In genomic region chr17:4368341-4368740, GRCh38 we compare ENCODE assay signal across 20 cellular contexts. TPM values are rescaled to one million over a fixed set of nuclear protein-coding genes. Genes with fewer than 3 reads are reported as not detected.
A peak's percentile ranks its signal among the peaks of the same experiment; 100 is the strongest.
DNase-seq lines count a peak whose midpoint lies in the region; ATAC-seq, FAIRE-seq and TF ChIP-seq lines count a peak whose summit lies in the region.
"Had no signal": no experiment of that assay in that cellular context is flagged by ENCODE, and none has a peak within 500 bp of the region (broad histone marks: within the 10 kb centered on the region; RNA-seq: fewer than 3 reads in every experiment).

No MANE protein-coding gene starts in this region.

- H3K4me3 ChIP-seq in H1 (ENCODE audit: extremely low read depth in 1 of 4, insufficient read depth in 2 of 4, low read depth in 3 of 4, low read length in 4 of 4) = no peak overlapping the region
- H3K4me3 ChIP-seq in trophoblast cell (ENCODE audit: low read depth, low read length) = no peak overlapping the region
- H3K4me3 ChIP-seq: K562 had no signal

- FAIRE-seq in GM12892 (lab: Jason Lieb, UNC) (peak; percentile 74), H1 (lab: Jason Lieb, UNC) (no peak)
- FAIRE-seq: K562, RCC 7860 had no signal

- CTCF ChIA-PET in H1 (lab: Charles Lee; ENCODE audit: partially characterized antibody) = interaction anchor here (0.7 to 1.9 kb wide), 5 partner anchors 28 to 64 kb away, joined by 3 to 6 read pairs (median 3); no protein-coding TSS in a partner anchor

- peaks cover 0 to 5% (median 2%) of the 10 kb centered on the region in 4 experiments; a peak in 2 of 7 replicates for H3K4me1 ChIP-seq in H1 (replicated peaks in 1 of 4; ENCODE audit: control insufficient read depth in 3 of 4, insufficient read depth in 4 of 4, low read length in 3 of 4)
- peaks cover 4% of the 10 kb centered on the region in 2 experiments for H3K4me1 ChIP-seq in trophoblast cell (ENCODE audit: control insufficient read depth in 1 of 2, insufficient read depth in 2 of 2, low read length in 2 of 2)

- H4K20me1 ChIP-seq in H1 (replicated peaks in 1 of 2; ENCODE audit: control insufficient read depth in 1 of 2, insufficient read depth in 2 of 2, low read length in 2 of 2) = peaks cover under 1 to 1% of the 10 kb centered on the region in 2 experiments

- H3K4me2 ChIP-seq in H1 (ENCODE audit: insufficient read depth in 1 of 2, low read depth in 2 of 2, low read length in 2 of 2) (no peak overlapping the region), trophoblast cell (ENCODE audit: low read length) (no peak overlapping the region)

- H3K79me1 ChIP-seq in H1 (ENCODE audit: low read depth, low read length) (no peaks in the 10 kb centered on the region), trophoblast cell (ENCODE audit: low read length) (peaks cover 16% of the 10 kb centered on the region)

- H4K5ac ChIP-seq in H1 (ENCODE audit: insufficient read length, low read depth, low read length) = no peak overlapping the region

- peaks cover 0 to under 1% (median 0%) of the 10 kb centered on the region in 4 experiments; a peak in 1 of 8 replicates for H3K36me3 ChIP-seq in H1 (ENCODE audit: control insufficient read depth in 2 of 4, insufficient read depth in 4 of 4, low read length in 3 of 4)
- no peaks in the 10 kb centered on the region for H3K36me3 ChIP-seq in trophoblast cell (ENCODE audit: control insufficient read depth in 1 of 2, insufficient read depth in 2 of 2, low read length in 2 of 2)

- TF ChIP-seq CTCF in H1 (IDR thresholded peaks at IDR 0.05; ENCODE audit: control extremely low read depth in 1 of 3, insufficient read depth in 1 of 3, low read depth in 1 of 3, low read length in 3 of 3) = no peak

- H2BK120ac ChIP-seq in H1 (replicated peaks; ENCODE audit: low read depth, low read length) (no peak overlapping the region), trophoblast cell (ENCODE audit: insufficient read depth, low read length, poor library complexity) (no peak overlapping the region)

- H3K14ac ChIP-seq in H1 (ENCODE audit: insufficient read length) = no peak overlapping the region
- peak overlapping the region; percentile 19 for H3K14ac ChIP-seq in trophoblast cell (ENCODE audit: low read length)

- DNase-seq in GM12892 (ENCODE audit: insufficient read length) (no peak), NAMALWA (ENCODE audit: low spot score) (peak; percentile 28), H1 (ENCODE audit: low read depth in 1 of 2, low spot score in 2 of 2) (no peak), trophoblast cell (no peak), DMS153 (lab: John Stamatoyannopoulos, UW) (no peak), NCI-H1436 (lab: John Stamatoyannopoulos, UW) (no peak)
- DNase-seq: AML-193; Calu3; CD4-positive, CD25-positive, alpha-beta regulatory T cell; DMS79 treated with DMSO at 0.1 percent for 48 hours; GF-D8; NCI-H1105; NCI-H187; NCI-H446; NCI-H748 treated with DMSO at 0.1 percent for 48 hours; SIG-M5; SW 1271 had no signal

- 90% methylated on average over 5 of the region's 5 CpGs; no CpG with 5 or more reads in 1 of the 2 experiments for WGBS in H1 (ENCODE audit: extremely low coverage in 1 of 2, insufficient coverage in 1 of 2, insufficient read length in 1 of 2, insufficient replicate concordance in 2 of 2, low coverage in 1 of 2, low lambda C conversion rate in 2 of 2, missing lambda C conversion rate in 1 of 2), 2 experiments
- WGBS in trophoblast cell (ENCODE audit: extremely low coverage, insufficient coverage, insufficient read length) = no CpG with 5 or more reads among the region's 5 CpGs

- no peak overlapping the region; the same call in 1 of the 2 replicates for H3K18ac ChIP-seq in H1 (ENCODE audit: extremely low read depth, low read length)
- H3K18ac ChIP-seq in trophoblast cell (ENCODE audit: low read length) = no peak overlapping the region

- H2BK5ac ChIP-seq in H1 (ENCODE audit: low read depth, low read length) (no peak overlapping the region), trophoblast cell (ENCODE audit: low read depth, low read length, poor library complexity) (no peak overlapping the region)

- TF ChIP-seq EP300 in H1 (IDR thresholded peaks at IDR 0.05; ENCODE audit: borderline replicate concordance in 1 of 2, low read depth in 2 of 2, low read length in 2 of 2) = no peak

- H3K79me2 ChIP-seq in H1 (ENCODE audit: control insufficient read depth in 1 of 2, insufficient read depth in 2 of 2, low read length in 2 of 2) (peaks cover 14 to 30% of the 10 kb centered on the region in 2 experiments), trophoblast cell (ENCODE audit: control insufficient read depth, insufficient read depth, low read length, poor library complexity) (peaks cover 19% of the 10 kb centered on the region)

- no peak for ATAC-seq in GM19395 (IDR thresholded peaks at IDR 0.05; ENCODE audit: unreplicated experiment)
- ATAC-seq: K562 had no signal

- POLR2A ChIA-PET in H1 (lab: Charles Lee; ENCODE audit: partially characterized antibody) = interaction anchor here (0.6 to 3.7 kb wide), 2 partner anchors 10 to 49 kb away, joined by 3 to 19 read pairs; no protein-coding TSS in a partner anchor

- H3K23ac ChIP-seq in H1 (ENCODE audit: insufficient read length) (no peak overlapping the region), trophoblast cell (ENCODE audit: low read length) (no peak overlapping the region)

- H3K9me3 ChIP-seq in H1 (ENCODE audit: insufficient read depth in 2 of 2, low read depth in 1 of 2, low read length in 1 of 2) = no peaks in the 10 kb centered on the region
- H3K9me3 ChIP-seq in trophoblast cell (ENCODE audit: insufficient read depth, low read depth, low read length) = no peaks in the 10 kb centered on the region

- H3K27me3 ChIP-seq in H1 (replicated peaks in 1 of 4; ENCODE audit: control insufficient read depth in 3 of 4, extremely low read depth in 1 of 4, insufficient read depth in 3 of 4, low read length in 3 of 4) = no peaks in the 10 kb centered on the region
- no peaks in the 10 kb centered on the region for H3K27me3 ChIP-seq in trophoblast cell (ENCODE audit: insufficient read depth, low read length)

- H3K27ac ChIP-seq in H1 (ENCODE audit: low read depth, low read length) (no peak overlapping the region), trophoblast cell (ENCODE audit: low read depth, low read length) (no peak overlapping the region)

- H2BK12ac ChIP-seq in H1 (ENCODE audit: low read depth, low read length) (peak overlapping the region; percentile 68; the same call in 1 of the 2 replicates), trophoblast cell (ENCODE audit: low read length) (no peak overlapping the region)

- H2BK15ac ChIP-seq in H1 (ENCODE audit: low read length) = no peak overlapping the region

- H3K9ac ChIP-seq in H1 (replicated peaks in 1 of 4; ENCODE audit: extremely low read depth in 1 of 4, low read depth in 3 of 4, low read length in 3 of 4) (no peak overlapping the region), trophoblast cell (ENCODE audit: low read length) (no peak overlapping the region)

- H2AK5ac ChIP-seq in H1 (ENCODE audit: low read depth, low read length) (0 out of 2 replicates have a peak overlapping the region, but pooled peaks have one; percentile 53), trophoblast cell (ENCODE audit: low read length) (no peak overlapping the region)

- H2AFZ ChIP-seq in H1 (ENCODE audit: low read length) (peak overlapping the region; percentile 57), trophoblast cell (ENCODE audit: insufficient read depth, low read length, poor library complexity) (no peak overlapping the region)

- H4K8ac ChIP-seq in H1 (ENCODE audit: extremely low read depth, insufficient read depth, low read length) (no peak overlapping the region), trophoblast cell (ENCODE audit: low read depth, low read length) (peak overlapping the region; percentile 49)

- H3K23me2 ChIP-seq in H1 (ENCODE audit: low read depth, low read length) = peaks cover 5% of the 10 kb centered on the region; the same call in 1 of the 2 replicates

- H2BK20ac ChIP-seq in H1 (ENCODE audit: low read length) = no peak overlapping the region

- H4K91ac ChIP-seq in H1 (replicated peaks; ENCODE audit: insufficient read length, low read length) (no peak overlapping the region), trophoblast cell (ENCODE audit: low read depth, low read length) (no peak overlapping the region)

- no peak overlapping the region for H4K12ac ChIP-seq in trophoblast cell (ENCODE audit: low read depth, low read length)

- TF ChIP-seq POLR2A in GM12892 (IDR thresholded peaks at IDR 0.05; ENCODE audit: low read depth, low read length) (no peak), H1 (IDR thresholded peaks at IDR 0.05; ENCODE audit: control extremely low read depth in 1 of 2, low read depth in 2 of 2, low read length in 2 of 2) (no peak)

- TF ChIP-seq RAD21 in H1 (IDR thresholded peaks at IDR 0.05 in 1 of 2, conservative IDR thresholded peaks at IDR 0.05 in 1 of 2; ENCODE audit: low read depth in 2 of 2, low read length in 2 of 2) = no peak

- H3K4ac ChIP-seq in H1 (replicated peaks; ENCODE audit: insufficient read length, low read depth, low read length) = no peak overlapping the region
- no peak overlapping the region for H3K4ac ChIP-seq in trophoblast cell (ENCODE audit: low read depth, low read length)

- no peak overlapping the region for H3K56ac ChIP-seq in H1 (replicated peaks; ENCODE audit: insufficient read length, low read depth, low read length)

TF ChIP-seq in H1, 55 proteins besides CTCF, POLR2A, EP300 and RAD21 (continues in another document):
- TF ChIP-seq BACH1 (IDR thresholded peaks at IDR 0.05; ENCODE audit: low read length) (no peak), JUN (IDR thresholded peaks at IDR 0.05; ENCODE audit: low read depth, low read length) (no peak), GABPA (IDR thresholded peaks at IDR 0.05; ENCODE audit: borderline replicate concordance, insufficient read depth, low read length) (no peak), SUZ12 (IDR thresholded peaks at IDR 0.05; ENCODE audit: low read length) (no peak), YY1 (IDR thresholded peaks at IDR 0.05; ENCODE audit: low read depth, low read length) (no peak), MAFK (IDR thresholded peaks at IDR 0.05; ENCODE audit: low read depth, low read length) (no peak), FOSL1 (IDR thresholded peaks at IDR 0.05; ENCODE audit: insufficient read depth, low read depth, low read length) (no peak), CHD2 (IDR thresholded peaks at IDR 0.05; ENCODE audit: low read length) (no peak), EGR1 (IDR thresholded peaks at IDR 0.05; ENCODE audit: borderline replicate concordance, low read depth, low read length) (no peak)

RNA-seq across cellular contexts. Expression of gene UBE2G1, which starts 1.9 kb away (rescaled TPM):
- 39.7 TPM for polyA plus RNA-seq in GM12892 (2012; ENCODE audit: missing spikeins)
- 168 and 170 TPM in 2 replicates for total RNA-seq in H1 (2021; fragmentation: NEBNext Ultra II Directional; extraction: Animal tissue kit (Norgen Biotek cat#: 25700))
- 57.8 and 73.9 TPM in 2 replicates for polyA plus RNA-seq in H1 (2011; rRNA removed)
- polyA plus RNA-seq in H1 (2011; cell fraction: cytosol; rRNA removed) = 76.4 TPM
- 44.5 TPM for polyA plus RNA-seq in H1 (2011; cell fraction: nucleus; rRNA removed)
- polyA plus RNA-seq in H1 (2012, experiment 1 of 2) = 74.2 to 100 TPM (median 93.0 TPM) in 4 replicates
- 39.9 TPM for polyA plus RNA-seq in H1 (2012, experiment 2 of 2)
- 88.5 TPM for polyA plus RNA-seq in H1 (2013, experiment 1 of 2)
- 88.7 TPM for polyA plus RNA-seq in H1 (2013, experiment 2 of 2)
- polyA minus RNA-seq in H1 (2011; rRNA and poly(A)+ RNA removed) = 55.5 and 68.1 TPM in 2 replicates
- 94.1 TPM for polyA minus RNA-seq in H1 (2011; cell fraction: cytosol; rRNA and poly(A)+ RNA removed)
- polyA minus RNA-seq in H1 (2011; cell fraction: nucleus; rRNA and poly(A)+ RNA removed) = 74.8 TPM
- polyA plus RNA-seq in trophoblast cell (2013) = 225 and 236 TPM in 2 replicates
